In genomic region chr2:117071556-117072102, GRCh38 we compare ENCODE assay signal across 19 cellular contexts.
"Had no signal": no experiment of that assay in that cellular context is flagged by ENCODE, and none has a peak within 500 bp of the region (broad histone marks: within the 10 kb centered on the region; RNA-seq: fewer than 3 reads in every experiment).

No MANE protein-coding gene starts in this region.

- H3K4me1 Mint-ChIP-seq: immature natural killer cell, naive B cell had no signal

- H3K27ac ChIP-seq: epithelial cell of prostate, esophagus muscularis mucosa, gastroesophageal sphincter, left ventricle myocardium inferior, pancreas, prostate gland, skin epidermis, thyroid gland, vagina had no signal

- H3K36me3 Mint-ChIP-seq: immature natural killer cell, naive B cell, type B pancreatic cell had no signal

- H3K27ac Mint-ChIP-seq: dendritic cell treated with granulocyte-macrophage colony-stimulating factor and Interleukin-4, amounts not matched to agents 40 ng/mL and 50 ng/mL, for 4 days; effector memory CD8-positive, alpha-beta T cell; immature natural killer cell; naive B cell; type B pancreatic cell had no signal

- H3K4me3 Mint-ChIP-seq: dendritic cell treated with granulocyte-macrophage colony-stimulating factor and Interleukin-4, amounts not matched to agents 40 ng/mL and 50 ng/mL, for 4 days; effector memory CD8-positive, alpha-beta T cell; immature natural killer cell; naive B cell; type B pancreatic cell had no signal

- DNase-seq: effector memory CD8-positive, alpha-beta T cell; immature natural killer cell; left cardiac atrium; left ventricle myocardium inferior; mesendoderm; naive B cell; stimulated activated CD4-positive, alpha-beta T cell treated with anti-CD3 and anti-CD28 coated beads, Interleukin-12 subunit alpha, Interleukin-12 subunit beta, amount 100 ng/mL, for 4 hours; stimulated activated naive CD4-positive, alpha-beta T cell treated with Interleukin-2 at 50 U/mL for 16 hours; thyroid gland had no signal

- ATAC-seq: effector memory CD8-positive, alpha-beta T cell; gastroesophageal sphincter; left cardiac atrium; pancreas; sciatic nerve had no signal

- H3K27me3 ChIP-seq: esophagus muscularis mucosa, pancreas, thyroid gland, vagina had no signal

- H3K9me3 ChIP-seq: pancreas, prostate gland, thyroid gland, vagina had no signal

- H3K4me3 ChIP-seq: esophagus muscularis mucosa, gastroesophageal sphincter, left ventricle myocardium inferior, pancreas, prostate gland, skin epidermis, thyroid gland, vagina had no signal

- H3K36me3 ChIP-seq: esophagus muscularis mucosa, gastroesophageal sphincter, left ventricle myocardium inferior, pancreas, prostate gland, thyroid gland, vagina had no signal

- H3K9me3 Mint-ChIP-seq: type B pancreatic cell had no signal

- H3K27me3 Mint-ChIP-seq: dendritic cell treated with granulocyte-macrophage colony-stimulating factor and Interleukin-4, amounts not matched to agents 40 ng/mL and 50 ng/mL, for 4 days; effector memory CD8-positive, alpha-beta T cell; naive B cell; type B pancreatic cell had no signal

- H3K4me1 ChIP-seq: esophagus muscularis mucosa, gastroesophageal sphincter, left ventricle myocardium inferior, pancreas, prostate gland, thyroid gland, vagina had no signal
